26 cellular contexts compared by ENCODE assay signal in genomic region chr17:45965741-45966140, GRCh38. TPM values are rescaled to one million over a fixed set of nuclear protein-coding genes. Genes with fewer than 3 reads are reported as not detected.
A peak's percentile ranks its signal among the peaks of the same experiment; 100 is the strongest.
DNase-seq lines count a peak whose midpoint lies in the region; ATAC-seq and TF ChIP-seq lines count a peak whose summit lies in the region.
"Had no signal": no experiment of that assay in that cellular context is flagged by ENCODE, and none has a peak within 500 bp of the region (broad histone marks: within the 10 kb centered on the region; RNA-seq: fewer than 3 reads in every experiment).

No MANE protein-coding gene starts in this region.

- H3K27ac ChIP-seq in psoas muscle = no peak overlapping the region
- H3K27ac ChIP-seq: BLaER1 treated with 17β-estradiol and CSF1 and Interleukin-3, amounts not matched to agents 10 nM and 100 nM; GM23248 had no signal

- peaks cover 0 to 3% (median 0%) of the 10 kb centered on the region in 3 donors for H3K27me3 ChIP-seq in psoas muscle (ENCODE audit: insufficient read depth in 3 of 3, low read length in 2 of 3)
- H3K27me3 ChIP-seq: BLaER1 treated with 17β-estradiol and CSF1 and Interleukin-3, amounts not matched to agents 10 nM and 100 nM had no signal

- in situ Hi-C loops in KBM-7 (cut with MboI; ENCODE audit: low pct_unique_long_range_greater_than_20kb, low sequenced_read_pairs) = no loop called here

- H3K4me1 ChIP-seq in psoas muscle = peaks cover 11% of the 10 kb centered on the region
- H3K4me1 ChIP-seq: BLaER1 treated with 17β-estradiol and CSF1 and Interleukin-3, amounts not matched to agents 10 nM and 100 nM had no signal

- no peak overlapping the region for H3K4me3 ChIP-seq in psoas muscle
- H3K4me3 ChIP-seq: BLaER1 treated with 17β-estradiol and CSF1 and Interleukin-3, amounts not matched to agents 10 nM and 100 nM; GM23248 had no signal

- intact Hi-C loops in left ventricle myocardium superior (cut with micrococcal nuclease) (no loop called here), cardiac septum (cut with DNase I) (no loop called here), psoas muscle (cut with DNase I) (no loop called here)

- ATAC-seq in left ventricle myocardium superior (peak; percentile 28), psoas muscle (peak; percentile 39 to 67 (median 56))

- WGBS in psoas muscle, 3 donors = 31 to 47% (median 33%) methylated on average over 4 of the region's 4 CpGs

- H3K9me3 ChIP-seq in psoas muscle = no peaks in the 10 kb centered on the region

- TF ChIP-seq CTCF in psoas muscle (IDR thresholded peaks at IDR 0.05) = no peak

- DNase-seq in left ventricle myocardium superior (no peak), cardiac septum (ENCODE audit: low spot score) (no peak), cerebellum (ENCODE audit: low spot score) (peak; percentile 65), psoas muscle (peak in 1 of 2 donors; percentile 42), KBM-7 (no peak), AG20443 (ENCODE audit: low spot score) (no peak)
- DNase-seq in NK-92 treated with Interleukin-12 subunit alpha and Interleukin-12 subunit beta, amount 100 ng/mL, for 24 hours (lab: John Stamatoyannopoulos, UW) = no peak
- DNase-seq: AML-193; CD4-positive, alpha-beta T cell; DMS53; GM23248; H7; KG1; MM.1S; NCI-H2081; NCI-H2171 treated with DMSO at 0.1 percent for 48 hours; NCI-H345; NCI-H524 treated with DMSO at 0.1 percent for 48 hours; NCI-H774; RPMI8226; SHP77 had no signal

- H3K36me3 ChIP-seq in psoas muscle (ENCODE audit: insufficient read depth in 1 of 2, low read depth in 1 of 2) = peaks cover 0 to 50% of the 10 kb centered on the region in 2 donors
- H3K36me3 ChIP-seq: BLaER1 treated with 17β-estradiol and CSF1 and Interleukin-3, amounts not matched to agents 10 nM and 100 nM had no signal

RNA-seq across cellular contexts. Expression of gene STH, which starts 33.3 kb away (rescaled TPM):
- total RNA-seq in left ventricle myocardium superior = not detected
- not detected for total RNA-seq in cardiac septum
- total RNA-seq in cerebellum = 4.1 TPM
- total RNA-seq in psoas muscle = 1 to 10 TPM in 1 of 4 donors, not detected in 3; 2.0 TPM
- under 1 TPM in 2 of 3 donors, not detected in 1; 0.25 to 0.26 TPM for polyA plus RNA-seq in psoas muscle
- total RNA-seq: CD4-positive, alpha-beta T cell; Daoy; GM23248; H7; HT1080; SK-MEL-5 had no signal
- polyA plus RNA-seq: AG04450, GM23248 had no signal
